1 cellular context compared by ENCODE assay signal in the genomic region with DNA sequence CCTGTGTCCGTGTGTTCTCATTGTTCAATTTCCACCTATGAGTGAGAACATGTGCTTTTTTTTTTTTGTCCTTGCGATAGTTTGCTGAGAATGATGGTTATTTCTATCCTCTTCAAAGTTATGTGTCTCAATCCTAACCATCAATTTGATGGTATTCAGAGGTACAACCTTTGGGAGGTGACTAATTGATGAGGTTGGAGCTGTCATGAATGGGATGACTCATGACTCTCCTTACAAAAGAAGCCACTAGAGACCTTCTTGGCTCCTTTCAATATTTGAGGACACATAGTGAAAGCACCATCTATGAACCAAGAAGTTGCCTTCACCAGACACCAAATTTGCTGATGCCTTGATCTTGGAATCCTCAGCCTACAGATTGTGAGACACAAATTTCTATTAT.
TF ChIP-seq lines count a peak whose summit lies in the region.

No MANE protein-coding gene starts in this region.

TF ChIP-seq in endothelial cell of umbilical vein, 7 proteins besides CTCF, POLR2A, EP300 and RAD21:
- no peak for TF ChIP-seq GATA2 (IDR thresholded peaks at IDR 0.05; ENCODE audit: insufficient read depth, insufficient read length, low read depth, low read length)
- TF ChIP-seq JUN (IDR thresholded peaks at IDR 0.05; ENCODE audit: borderline replicate concordance, insufficient read depth, insufficient read length, low read depth): peak; percentile 5
- no peak for TF ChIP-seq EZH2 (IDR thresholded peaks at IDR 0.05; ENCODE audit: borderline replicate concordance, low read depth, low read length, severe bottlenecking)
- no peak for TF ChIP-seq POLR2AphosphoS5 (IDR thresholded peaks at IDR 0.05; ENCODE audit: insufficient read depth, low read depth, low read length)
TF ChIP-seq in endothelial cell of umbilical vein: peak in this region for 1.
